ENCODE assay signal across 11 cellular contexts in the genomic region with DNA sequence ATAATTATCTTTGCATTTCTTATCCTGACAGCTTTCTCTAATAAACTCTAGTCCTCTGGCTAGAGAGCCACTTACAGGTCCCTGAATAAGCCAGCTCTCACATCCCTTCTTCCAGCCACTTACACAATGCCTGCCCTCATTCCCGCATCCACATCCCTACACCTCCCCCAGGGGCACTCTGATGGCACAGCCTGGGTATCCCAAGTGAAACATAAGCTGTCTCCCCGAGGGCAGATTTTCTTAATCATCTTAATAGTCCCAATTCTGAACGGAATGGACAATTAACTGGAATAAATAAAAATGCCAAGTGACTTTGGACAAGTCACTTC. TPM values are rescaled to one million over a fixed set of nuclear protein-coding genes. Genes with fewer than 3 reads are reported as not detected.
DNase-seq lines count a peak whose midpoint lies in the region; FAIRE-seq and TF ChIP-seq lines count a peak whose summit lies in the region.
"Had no signal": no experiment of that assay in that cellular context is flagged by ENCODE, and none has a peak within 500 bp of the region (broad histone marks: within the 10 kb centered on the region; RNA-seq: fewer than 3 reads in every experiment).

No MANE protein-coding gene starts in this region.

- H3K36me3 ChIP-seq in BLaER1 treated with 17β-estradiol and CSF1 and Interleukin-3, amounts not matched to agents 10 nM and 100 nM: peaks cover 26 to 53% (median 36%) of the 10 kb centered on the region in 11 experiments
- H3K36me3 ChIP-seq in endothelial cell of umbilical vein (ENCODE audit: control insufficient read depth in 2 of 2, extremely low read depth in 1 of 2, insufficient read depth in 2 of 2, low read length in 2 of 2) (peaks cover 12 to 24% of the 10 kb centered on the region in 2 experiments), parathyroid adenoma (ENCODE audit: control insufficient read depth, insufficient read depth, low read length) (no peaks in the 10 kb centered on the region)

- peaks cover 0 to 27% (median 7%) of the 10 kb centered on the region in 11 experiments; a peak in 8 of 22 replicates for H4K20me1 ChIP-seq in BLaER1 treated with 17β-estradiol and CSF1 and Interleukin-3, amounts not matched to agents 10 nM and 100 nM
- no peaks in the 10 kb centered on the region for H4K20me1 ChIP-seq in endothelial cell of umbilical vein (replicated peaks; ENCODE audit: control insufficient read depth, extremely low read depth, insufficient read depth, low read length)

- dilution Hi-C loops in endothelial cell of umbilical vein (cut with MboI; ENCODE audit: extremely low pct_ligation_motif_present, low sequenced_read_pairs): no loop called here

- H2AFZ ChIP-seq in endothelial cell of umbilical vein (ENCODE audit: low read depth, low read length): no peak overlapping the region
- H2AFZ ChIP-seq in parathyroid adenoma: no peak overlapping the region

- peak overlapping the region; percentile 46 to 82 (median 74); a peak in 17 of 22 replicates for H3K9ac ChIP-seq in BLaER1 treated with 17β-estradiol and CSF1 and Interleukin-3, amounts not matched to agents 10 nM and 100 nM
- no peak overlapping the region for H3K9ac ChIP-seq in endothelial cell of umbilical vein (replicated peaks; ENCODE audit: extremely low read depth, insufficient read depth, low read length)
- no peak overlapping the region for H3K9ac ChIP-seq in parathyroid adenoma

- H3K9me3 ChIP-seq in BLaER1 treated with 17β-estradiol and CSF1 and Interleukin-3, amounts not matched to agents 10 nM and 100 nM (replicated peaks in 1 of 11): no peaks in the 10 kb centered on the region
- no peaks in the 10 kb centered on the region for H3K9me3 ChIP-seq in endothelial cell of umbilical vein (replicated peaks; ENCODE audit: control insufficient read depth, insufficient read depth, low read length)
- H3K9me3 ChIP-seq in parathyroid adenoma (ENCODE audit: control insufficient read depth, low read length): no peaks in the 10 kb centered on the region
- H3K9me3 ChIP-seq: body of pancreas had no signal

- no peak for FAIRE-seq in endothelial cell of umbilical vein (lab: Jason Lieb, UNC)

- POLR2A ChIA-PET in endothelial cell of umbilical vein (lab: Charles Lee): interaction anchor here (1.0 kb wide), 1 partner anchor 13 kb away, joined by 4 read pairs; a partner anchor contains a TSS

- peak overlapping the region in 3 of 10 experiments; percentile 40 to 56 (median 41); a peak in 5 of 20 replicates for H3K4me3 ChIP-seq in BLaER1 treated with 17β-estradiol and CSF1 and Interleukin-3, amounts not matched to agents 10 nM and 100 nM
- H3K4me3 ChIP-seq in endothelial cell of umbilical vein (replicated peaks in 1 of 3; ENCODE audit: insufficient read depth in 1 of 3, low read depth in 1 of 3, low read length in 3 of 3) (no peak overlapping the region), parathyroid adenoma (ENCODE audit: low read depth, low read length) (no peak overlapping the region)
- H3K4me3 ChIP-seq: body of pancreas had no signal

- H3K4me1 ChIP-seq in BLaER1 treated with 17β-estradiol and CSF1 and Interleukin-3, amounts not matched to agents 10 nM and 100 nM: peaks cover 77 to 92% (median 85%) of the 10 kb centered on the region in 10 experiments
- peaks cover 72% of the 10 kb centered on the region for H3K4me1 ChIP-seq in endothelial cell of umbilical vein (ENCODE audit: control insufficient read depth, extremely low read depth, insufficient read depth, low read length)
- H3K4me1 ChIP-seq in parathyroid adenoma: peaks cover 44% of the 10 kb centered on the region

- DNase-seq in NCI-H69 (lab: John Stamatoyannopoulos, UW): peak; percentile 4
- DNase-seq in endothelial cell of umbilical vein (ENCODE audit: low read depth, low spot score): no peak
- DNase-seq in amniotic stem cell (lab: John Stamatoyannopoulos, UW): no peak
- DNase-seq in AG20443 (ENCODE audit: low spot score): no peak
- no peak for DNase-seq in NCI-H1048 (lab: John Stamatoyannopoulos, UW)
- no peak for DNase-seq in glomerular visceral epithelial cell (ENCODE audit: extremely low spot score)
- DNase-seq: GDM1, NCI-H1930 had no signal

- BruUV-seq in endothelial cell of umbilical vein (replicated peaks; lab: Mats Ljungman, UMichigan): no TSS peak

- TF ChIP-seq CTCF in endothelial cell of umbilical vein (IDR thresholded peaks at IDR 0.05; ENCODE audit: extremely low read depth in 1 of 2, insufficient read depth in 1 of 2, low read depth in 1 of 2, low read length in 2 of 2): no peak
- TF ChIP-seq CTCF in parathyroid adenoma (IDR thresholded peaks at IDR 0.05): no peak

- H3K79me2 ChIP-seq in endothelial cell of umbilical vein (ENCODE audit: control insufficient read depth, insufficient read depth, low read length): peaks cover 48% of the 10 kb centered on the region
- peaks cover 2% of the 10 kb centered on the region for H3K79me2 ChIP-seq in parathyroid adenoma

- CTCF ChIA-PET in endothelial cell of umbilical vein (lab: Charles Lee): interaction anchor here (1.6 kb wide), 1 partner anchor 29 kb away, joined by 6 read pairs; no protein-coding TSS in a partner anchor

- peak overlapping the region; percentile 87 to 100 (median 95) for H3K4me2 ChIP-seq in BLaER1 treated with 17β-estradiol and CSF1 and Interleukin-3, amounts not matched to agents 10 nM and 100 nM
- H3K4me2 ChIP-seq in endothelial cell of umbilical vein (ENCODE audit: insufficient read depth, low read length): peak overlapping the region; percentile 15
- no peak overlapping the region for H3K4me2 ChIP-seq in parathyroid adenoma (ENCODE audit: low read length)

- H3K27me3 ChIP-seq in BLaER1 treated with 17β-estradiol and CSF1 and Interleukin-3, amounts not matched to agents 10 nM and 100 nM: no peaks in the 10 kb centered on the region
- H3K27me3 ChIP-seq in endothelial cell of umbilical vein (ENCODE audit: control insufficient read depth in 2 of 2, insufficient read depth in 2 of 2, low read length in 2 of 2) (no peaks in the 10 kb centered on the region), parathyroid adenoma (ENCODE audit: control insufficient read depth, insufficient read depth, low read length) (no peaks in the 10 kb centered on the region)
- H3K27me3 ChIP-seq: body of pancreas had no signal

- intact Hi-C loops in endothelial cell of umbilical vein (cut with micrococcal nuclease): no loop called here

- no peaks in the 10 kb centered on the region for H3K9me1 ChIP-seq in endothelial cell of umbilical vein (replicated peaks; ENCODE audit: control insufficient read depth, extremely low read depth, insufficient read depth, low read length)

- no peak for TF ChIP-seq POLR2A in endothelial cell of umbilical vein (IDR thresholded peaks at IDR 0.05; ENCODE audit: low read depth, low read length)

- peak overlapping the region; percentile 62 to 92 (median 86); a peak in 20 of 22 replicates for H3K27ac ChIP-seq in BLaER1 treated with 17β-estradiol and CSF1 and Interleukin-3, amounts not matched to agents 10 nM and 100 nM
- H3K27ac ChIP-seq in endothelial cell of umbilical vein (ENCODE audit: insufficient read depth, low read depth, low read length) (peak overlapping the region; percentile 88), parathyroid adenoma (peak overlapping the region; percentile 98)

TF ChIP-seq in endothelial cell of umbilical vein, 7 proteins besides CTCF, POLR2A, EP300 and RAD21:
- no peak for TF ChIP-seq GATA2 (IDR thresholded peaks at IDR 0.05; ENCODE audit: insufficient read depth, insufficient read length, low read depth, low read length)
- TF ChIP-seq, protein P1, sequence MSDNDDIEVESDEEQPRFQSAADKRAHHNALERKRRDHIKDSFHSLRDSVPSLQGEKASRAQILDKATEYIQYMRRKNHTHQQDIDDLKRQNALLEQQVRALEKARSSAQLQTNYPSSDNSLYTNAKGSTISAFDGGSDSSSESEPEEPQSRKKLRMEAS (IDR thresholded peaks at IDR 0.05; ENCODE audit: insufficient read depth, insufficient read length): no peak
- no peak for TF ChIP-seq MYC (IDR thresholded peaks at IDR 0.05; ENCODE audit: low read depth, low read length)
- no peak for TF ChIP-seq JUN (IDR thresholded peaks at IDR 0.05; ENCODE audit: borderline replicate concordance, insufficient read depth, insufficient read length, low read depth)
- TF ChIP-seq FOS (IDR thresholded peaks at IDR 0.05; ENCODE audit: borderline replicate concordance, insufficient read depth, low read length): no peak
- TF ChIP-seq POLR2AphosphoS5 (IDR thresholded peaks at IDR 0.05; ENCODE audit: insufficient read depth, low read depth, low read length): no peak
- TF ChIP-seq EZH2 (IDR thresholded peaks at IDR 0.05; ENCODE audit: borderline replicate concordance, low read depth, low read length, severe bottlenecking): no peak

RNA-seq across cellular contexts. Expression of a gene that starts 4.9 kb away (rescaled TPM):
- total RNA-seq in endothelial cell of umbilical vein: 652 and 699 TPM in 2 replicates
- polyA plus RNA-seq in endothelial cell of umbilical vein: 1,244 and 1,340 TPM in 2 replicates
- 1,507 and 1,589 TPM in 2 replicates for polyA plus RNA-seq in endothelial cell of umbilical vein (2011; cell fraction: cytosol; rRNA removed)
- polyA plus RNA-seq in endothelial cell of umbilical vein (2011; cell fraction: nucleus; rRNA removed): 615 and 657 TPM in 2 replicates
- polyA plus RNA-seq in endothelial cell of umbilical vein (2012): 941 and 1,005 TPM in 2 replicates
- polyA minus RNA-seq in endothelial cell of umbilical vein: 905 and 1,030 TPM in 2 replicates
- 73.2 TPM for polyA minus RNA-seq in endothelial cell of umbilical vein (2011; cell fraction: cytosol; rRNA and poly(A)+ RNA removed)
- polyA minus RNA-seq in endothelial cell of umbilical vein (2011; cell fraction: nucleus; rRNA and poly(A)+ RNA removed): 134 and 141 TPM in 2 replicates

RNA-seq across cellular contexts. Expression of a gene that starts 13.1 kb away (rescaled TPM):
- 1.7 and 2.4 TPM in 2 replicates for total RNA-seq in endothelial cell of umbilical vein
- 3.1 and 3.2 TPM in 2 replicates for polyA plus RNA-seq in endothelial cell of umbilical vein
- polyA plus RNA-seq in endothelial cell of umbilical vein (2011; cell fraction: cytosol; rRNA removed): 1.7 and 2.7 TPM in 2 replicates
- 6.6 and 7.0 TPM in 2 replicates for polyA plus RNA-seq in endothelial cell of umbilical vein (2011; cell fraction: nucleus; rRNA removed)
- polyA plus RNA-seq in endothelial cell of umbilical vein (2012): 1.4 and 1.7 TPM in 2 replicates
- polyA minus RNA-seq in endothelial cell of umbilical vein: 1.0 and 1.7 TPM in 2 replicates
- not detected for polyA minus RNA-seq in endothelial cell of umbilical vein (2011; cell fraction: cytosol; rRNA and poly(A)+ RNA removed)
- polyA minus RNA-seq in endothelial cell of umbilical vein (2011; cell fraction: nucleus; rRNA and poly(A)+ RNA removed): 0.58 and 0.96 TPM in 2 replicates

RNA-seq across cellular contexts. Expression of a gene that starts 27.6 kb away (rescaled TPM):
- total RNA-seq in endothelial cell of umbilical vein: 103 and 113 TPM in 2 replicates
- 97.1 and 98.0 TPM in 2 replicates for polyA plus RNA-seq in endothelial cell of umbilical vein
- 57.2 and 77.0 TPM in 2 replicates for polyA plus RNA-seq in endothelial cell of umbilical vein (2011; cell fraction: cytosol; rRNA removed)
- 307 and 333 TPM in 2 replicates for polyA plus RNA-seq in endothelial cell of umbilical vein (2011; cell fraction: nucleus; rRNA removed)
- 53.5 and 58.7 TPM in 2 replicates for polyA plus RNA-seq in endothelial cell of umbilical vein (2012)
- polyA minus RNA-seq in endothelial cell of umbilical vein: 70.9 and 100 TPM in 2 replicates
- polyA minus RNA-seq in endothelial cell of umbilical vein (2011; cell fraction: cytosol; rRNA and poly(A)+ RNA removed): 36.7 TPM
- 88.9 and 98.3 TPM in 2 replicates for polyA minus RNA-seq in endothelial cell of umbilical vein (2011; cell fraction: nucleus; rRNA and poly(A)+ RNA removed)

Comparison
In these comparisons a context has a peak if more than half of its experiments do, and no peak if none do; other contexts are left out.
1. H3K9ac ChIP-seq: peak in BLaER1 treated with 17β-estradiol and CSF1 and Interleukin-3, amounts not matched to agents 10 nM and 100 nM (11 of 11); none in endothelial cell of umbilical vein (single experiment) and parathyroid adenoma (single experiment).
2. Peak in every context shown above with its lines, with median percentiles within 50 percentile points of each other: H3K27ac ChIP-seq.